ENCODE assay signal across 23 cellular contexts in genomic region chr9:93586290-93587057, GRCh38. TPM values are rescaled to one million over a fixed set of nuclear protein-coding genes. Genes with fewer than 3 reads are reported as not detected.
DNase-seq lines count a peak whose midpoint lies in the region; FAIRE-seq and TF ChIP-seq lines count a peak whose summit lies in the region.
"Had no signal": no experiment of that assay in that cellular context is flagged by ENCODE, and none has a peak within 500 bp of the region (broad histone marks: within the 10 kb centered on the region; RNA-seq: fewer than 3 reads in every experiment).

No MANE protein-coding gene starts in this region.

- H3K27ac ChIP-seq in H1 (ENCODE audit: low read depth, low read length) (no peak overlapping the region), skeletal muscle tissue (ENCODE audit: low read depth, low read length) (no peak overlapping the region), SJCRH30 (no peak overlapping the region)
- H3K27ac ChIP-seq: 22Rv1, Peyer's patch had no signal

- H3K27me3 ChIP-seq in H1 (replicated peaks in 1 of 4; ENCODE audit: control insufficient read depth in 3 of 4, extremely low read depth in 1 of 4, insufficient read depth in 3 of 4, low read length in 3 of 4) (no peaks in the 10 kb centered on the region), kidney epithelial cell (ENCODE audit: control insufficient read depth, insufficient read depth, low read length) (no peaks in the 10 kb centered on the region), skeletal muscle tissue (ENCODE audit: control insufficient read depth in 3 of 3, insufficient read depth in 3 of 3, low read length in 3 of 3) (no peaks in the 10 kb centered on the region), SJCRH30 (no peaks in the 10 kb centered on the region)
- H3K27me3 ChIP-seq: Peyer's patch had no signal

- H3K18ac ChIP-seq in H1 (ENCODE audit: extremely low read depth, low read length): no peak overlapping the region

- H2AK5ac ChIP-seq in H1 (ENCODE audit: low read depth, low read length): 0 out of 2 replicates have a peak overlapping the region, but pooled peaks have one; percentile 24

- no peaks in the 10 kb centered on the region for H3K27me3 Mint-ChIP-seq in activated CD4-positive, alpha-beta memory T cell treated with anti-CD3 and anti-CD28 coated beads, Interleukin-2, amount 10 ng/mL, durations not matched to agents 7 days and 5 days
- H3K27me3 Mint-ChIP-seq in activated CD4-positive, alpha-beta memory T cell treated with anti-CD3 and anti-CD28 coated beads for 36 hours: no peaks in the 10 kb centered on the region
- no peaks in the 10 kb centered on the region for H3K27me3 Mint-ChIP-seq in Calu3 (ENCODE audit: unreplicated experiment)
- H3K27me3 Mint-ChIP-seq: activated CD4-positive, alpha-beta T cell treated with anti-CD3 and anti-CD28 coated beads, Interleukin-2, amount 10 ng/mL, durations not matched to agents 24 days and 14 days; naive thymus-derived CD4-positive, alpha-beta T cell had no signal

- no peak overlapping the region for H4K5ac ChIP-seq in H1 (ENCODE audit: insufficient read length, low read depth, low read length)

- intact Hi-C loops in activated CD4-positive, alpha-beta memory T cell treated with anti-CD3 and anti-CD28 coated beads for 36 hours (cut with micrococcal nuclease): no loop called here
- intact Hi-C loops in Calu3 (cut with micrococcal nuclease; ENCODE audit: unreplicated experiment): no loop called here

- peaks cover 0 to 7% (median 3%) of the 10 kb centered on the region in 4 experiments; a peak in 2 of 7 replicates for H3K4me1 ChIP-seq in H1 (replicated peaks in 1 of 4; ENCODE audit: control insufficient read depth in 3 of 4, insufficient read depth in 4 of 4, low read length in 3 of 4)
- H3K4me1 ChIP-seq in skeletal muscle tissue (ENCODE audit: control insufficient read depth in 3 of 3, insufficient read depth in 3 of 3, low read length in 3 of 3): peaks cover 48 to 71% (median 67%) of the 10 kb centered on the region in 3 donors
- no peaks in the 10 kb centered on the region for H3K4me1 ChIP-seq in SJCRH30

- no peak overlapping the region for H3K56ac ChIP-seq in H1 (replicated peaks; ENCODE audit: insufficient read length, low read depth, low read length)

- H3K36me3 ChIP-seq in H1 (ENCODE audit: control insufficient read depth in 2 of 4, insufficient read depth in 4 of 4, low read length in 3 of 4): no peaks in the 10 kb centered on the region
- H3K36me3 ChIP-seq in kidney epithelial cell (ENCODE audit: control insufficient read depth, insufficient read depth, low read length): no peaks in the 10 kb centered on the region
- no peaks in the 10 kb centered on the region for H3K36me3 ChIP-seq in skeletal muscle tissue (ENCODE audit: control insufficient read depth in 3 of 3, insufficient read depth in 3 of 3, low read length in 3 of 3)
- no peaks in the 10 kb centered on the region for H3K36me3 ChIP-seq in SJCRH30
- H3K36me3 ChIP-seq: Peyer's patch had no signal

- POLR2A ChIA-PET in activated CD4-positive, alpha-beta memory T cell treated with anti-CD3 and anti-CD28 coated beads, Interleukin-2, amount 10 ng/mL, durations not matched to agents 7 days and 5 days (lab: Charles Lee): interaction anchor here (1.1 kb wide), 1 partner anchor 9 kb away, joined by 4 read pairs; no protein-coding TSS in a partner anchor
- POLR2A ChIA-PET in activated CD4-positive, alpha-beta memory T cell treated with anti-CD3 and anti-CD28 coated beads for 36 hours (lab: Charles Lee): no interaction called here
- POLR2A ChIA-PET in H1 (lab: Charles Lee; ENCODE audit: partially characterized antibody): no interaction called here

- no peaks in the 10 kb centered on the region for H3K9me3 ChIP-seq in H1 (ENCODE audit: insufficient read depth in 2 of 2, low read depth in 1 of 2, low read length in 1 of 2)
- H3K9me3 ChIP-seq in skeletal muscle tissue (ENCODE audit: control insufficient read depth in 3 of 3, low read length in 3 of 3): no peaks in the 10 kb centered on the region
- H3K9me3 ChIP-seq in SJCRH30 (replicated peaks): 0 out of 2 replicates have a peak, but pooled peaks cover 8% of the 10 kb centered on the region
- H3K9me3 ChIP-seq: Peyer's patch had no signal

- H3K4me3 ChIP-seq in H1 (ENCODE audit: extremely low read depth in 1 of 4, insufficient read depth in 2 of 4, low read depth in 3 of 4, low read length in 4 of 4): no peak overlapping the region
- H3K4me3 ChIP-seq in kidney epithelial cell (ENCODE audit: low read depth, low read length): no peak overlapping the region
- H3K4me3 ChIP-seq in skeletal muscle tissue (ENCODE audit: low read length in 3 of 3): peak overlapping the region in 1 of 3 donors; percentile 13
- no peak overlapping the region for H3K4me3 ChIP-seq in SJCRH30
- H3K4me3 ChIP-seq: Peyer's patch had no signal

- H3K79me1 ChIP-seq in H1 (ENCODE audit: low read depth, low read length): peaks cover 20% of the 10 kb centered on the region

- H4K8ac ChIP-seq in H1 (ENCODE audit: extremely low read depth, insufficient read depth, low read length): no peak overlapping the region

- H2BK20ac ChIP-seq in H1 (ENCODE audit: low read length): no peak overlapping the region

- peaks cover 19% of the 10 kb centered on the region for H3K36me3 Mint-ChIP-seq in activated CD4-positive, alpha-beta memory T cell treated with anti-CD3 and anti-CD28 coated beads, Interleukin-2, amount 10 ng/mL, durations not matched to agents 7 days and 5 days (ENCODE audit: low read depth)
- H3K36me3 Mint-ChIP-seq in activated CD4-positive, alpha-beta memory T cell treated with anti-CD3 and anti-CD28 coated beads for 36 hours: peaks cover 7% of the 10 kb centered on the region
- H3K36me3 Mint-ChIP-seq in Calu3 (ENCODE audit: insufficient read depth, unreplicated experiment): peaks cover 6% of the 10 kb centered on the region

- no peak overlapping the region for H3K27ac Mint-ChIP-seq in activated CD4-positive, alpha-beta memory T cell treated with anti-CD3 and anti-CD28 coated beads, Interleukin-2, amount 10 ng/mL, durations not matched to agents 7 days and 5 days
- H3K27ac Mint-ChIP-seq in activated CD4-positive, alpha-beta memory T cell treated with anti-CD3 and anti-CD28 coated beads for 36 hours: no peak overlapping the region
- no peak overlapping the region for H3K27ac Mint-ChIP-seq in Calu3 (ENCODE audit: unreplicated experiment)
- H3K27ac Mint-ChIP-seq: activated CD4-positive, alpha-beta T cell treated with anti-CD3 and anti-CD28 coated beads, Interleukin-2, amount 10 ng/mL, durations not matched to agents 24 days and 14 days; activated T-cell treated with anti-CD3 and anti-CD28 coated beads, Interleukin-2, amount 50 U/mL, for 72 hours had no signal

- peaks cover 2 to 5% of the 10 kb centered on the region in 2 experiments for H4K20me1 ChIP-seq in H1 (replicated peaks in 1 of 2; ENCODE audit: control insufficient read depth in 1 of 2, insufficient read depth in 2 of 2, low read length in 2 of 2)

- H4K91ac ChIP-seq in H1 (replicated peaks; ENCODE audit: insufficient read length, low read length): no peak overlapping the region

- H3K9ac ChIP-seq in H1 (replicated peaks in 1 of 4; ENCODE audit: extremely low read depth in 1 of 4, low read depth in 3 of 4, low read length in 3 of 4): no peak overlapping the region
- peak overlapping the region in 2 of 3 donors; percentile 4 to 45 for H3K9ac ChIP-seq in skeletal muscle tissue (ENCODE audit: low read depth in 1 of 3, low read length in 3 of 3)

- H3K9me3 Mint-ChIP-seq in activated CD4-positive, alpha-beta memory T cell treated with anti-CD3 and anti-CD28 coated beads, Interleukin-2, amount 10 ng/mL, durations not matched to agents 7 days and 5 days: peaks cover 17% of the 10 kb centered on the region
- H3K9me3 Mint-ChIP-seq in activated CD4-positive, alpha-beta memory T cell treated with anti-CD3 and anti-CD28 coated beads for 36 hours: peaks cover 17% of the 10 kb centered on the region
- H3K9me3 Mint-ChIP-seq in Calu3 (ENCODE audit: low read depth, unreplicated experiment): peaks cover 3% of the 10 kb centered on the region

- H3K79me2 ChIP-seq in H1 (ENCODE audit: control insufficient read depth in 1 of 2, insufficient read depth in 2 of 2, low read length in 2 of 2): peaks cover 0 to 43% of the 10 kb centered on the region in 2 experiments; a peak in 2 of 4 replicates

- no peak overlapping the region for H2BK12ac ChIP-seq in H1 (ENCODE audit: low read depth, low read length)

- CTCF ChIA-PET in activated CD4-positive, alpha-beta memory T cell treated with anti-CD3 and anti-CD28 coated beads, Interleukin-2, amount 10 ng/mL, durations not matched to agents 7 days and 5 days (lab: Charles Lee): no interaction called here
- CTCF ChIA-PET in activated CD4-positive, alpha-beta memory T cell treated with anti-CD3 and anti-CD28 coated beads for 36 hours (lab: Charles Lee): no interaction called here
- CTCF ChIA-PET in H1 (lab: Charles Lee; ENCODE audit: partially characterized antibody) (interaction anchor here (2.2 kb wide), 1 partner anchor 10 kb away, joined by 12 read pairs; no protein-coding TSS in a partner anchor), Calu3 (lab: Charles Lee) (no interaction called here)

- H3K23ac ChIP-seq in H1 (ENCODE audit: insufficient read length): no peak overlapping the region

- H3K14ac ChIP-seq in H1 (ENCODE audit: insufficient read length): no peak overlapping the region

- no TSS peak for BruUV-seq in Calu3 (replicated peaks; lab: Mats Ljungman, UMichigan)

- no peak overlapping the region for H3K4ac ChIP-seq in H1 (replicated peaks; ENCODE audit: insufficient read length, low read depth, low read length)

- H2BK5ac ChIP-seq in H1 (ENCODE audit: low read depth, low read length): no peak overlapping the region

- WGBS in H1 (ENCODE audit: extremely low coverage in 1 of 2, insufficient coverage in 1 of 2, insufficient read length in 1 of 2, insufficient replicate concordance in 2 of 2, low coverage in 1 of 2, low lambda C conversion rate in 2 of 2, missing lambda C conversion rate in 1 of 2), 2 experiments: 91% methylated on average over 13 of the region's 13 CpGs; no CpG with 5 or more reads in 1 of the 2 experiments

- no peak overlapping the region for H3K4me2 ChIP-seq in H1 (ENCODE audit: insufficient read depth in 1 of 2, low read depth in 2 of 2, low read length in 2 of 2)

- no peak overlapping the region for H2AFZ ChIP-seq in H1 (ENCODE audit: low read length)

- no peak for FAIRE-seq in H1 (lab: Jason Lieb, UNC)
- FAIRE-seq: GM18507, HTR-8/SVneo, TTC549 had no signal

- no peak for TF ChIP-seq CTCF in H1 (IDR thresholded peaks at IDR 0.05; ENCODE audit: control extremely low read depth in 1 of 3, insufficient read depth in 1 of 3, low read depth in 1 of 3, low read length in 3 of 3)
- no peak for TF ChIP-seq CTCF in kidney epithelial cell (IDR thresholded peaks at IDR 0.05; ENCODE audit: insufficient read depth, low read length, poor library complexity, severe bottlenecking)
- TF ChIP-seq CTCF in Calu3 (IDR thresholded peaks at IDR 0.05; ENCODE audit: unreplicated experiment): no peak

- no peak for TF ChIP-seq RAD21 in H1 (IDR thresholded peaks at IDR 0.05 in 1 of 2, conservative IDR thresholded peaks at IDR 0.05 in 1 of 2; ENCODE audit: low read depth in 2 of 2, low read length in 2 of 2)

- H3K23me2 ChIP-seq in H1 (ENCODE audit: low read depth, low read length): no peaks in the 10 kb centered on the region

- TF ChIP-seq POLR2A in H1 (IDR thresholded peaks at IDR 0.05; ENCODE audit: control extremely low read depth in 1 of 2, low read depth in 2 of 2, low read length in 2 of 2): no peak

- H2BK15ac ChIP-seq in H1 (ENCODE audit: low read length): no peak overlapping the region

- peaks cover 10% of the 10 kb centered on the region for H3K4me1 Mint-ChIP-seq in activated CD4-positive, alpha-beta memory T cell treated with anti-CD3 and anti-CD28 coated beads, Interleukin-2, amount 10 ng/mL, durations not matched to agents 7 days and 5 days
- H3K4me1 Mint-ChIP-seq in activated CD4-positive, alpha-beta memory T cell treated with anti-CD3 and anti-CD28 coated beads for 36 hours (ENCODE audit: low read depth): peaks cover 44% of the 10 kb centered on the region
- no peaks in the 10 kb centered on the region for H3K4me1 Mint-ChIP-seq in Calu3 (ENCODE audit: low read depth, unreplicated experiment)

- no peak for TF ChIP-seq EP300 in H1 (IDR thresholded peaks at IDR 0.05; ENCODE audit: borderline replicate concordance in 1 of 2, low read depth in 2 of 2, low read length in 2 of 2)

- H2BK120ac ChIP-seq in H1 (replicated peaks; ENCODE audit: low read depth, low read length): no peak overlapping the region

- H3K4me3 Mint-ChIP-seq in activated CD4-positive, alpha-beta memory T cell treated with anti-CD3 and anti-CD28 coated beads, Interleukin-2, amount 10 ng/mL, durations not matched to agents 7 days and 5 days: no peak overlapping the region
- H3K4me3 Mint-ChIP-seq in activated CD4-positive, alpha-beta memory T cell treated with anti-CD3 and anti-CD28 coated beads for 36 hours: no peak overlapping the region
- no peak overlapping the region for H3K4me3 Mint-ChIP-seq in Calu3 (ENCODE audit: low read depth, unreplicated experiment)
- H3K4me3 Mint-ChIP-seq: activated CD4-positive, alpha-beta T cell treated with anti-CD3 and anti-CD28 coated beads, Interleukin-2, amount 10 ng/mL, durations not matched to agents 24 days and 14 days; activated T-cell treated with anti-CD3 and anti-CD28 coated beads, Interleukin-2, amount 50 U/mL, for 72 hours had no signal

- DNase-seq in activated CD4-positive, alpha-beta memory T cell treated with anti-CD3 and anti-CD28 coated beads, Interleukin-2, amount 10 ng/mL, durations not matched to agents 7 days and 5 days: peak; percentile 7
- no peak for DNase-seq in activated CD4-positive, alpha-beta memory T cell treated with anti-CD3 and anti-CD28 coated beads for 36 hours
- DNase-seq in H1 (ENCODE audit: low read depth in 1 of 2, low spot score in 2 of 2): no peak
- DNase-seq in kidney epithelial cell (ENCODE audit: low read depth): peak; percentile 35
- DNase-seq in NAMALWA (ENCODE audit: low spot score): no peak
- DNase-seq in SJCRH30: no peak
- no peak for DNase-seq in Calu3
- DNase-seq: activated CD4-positive, alpha-beta T cell treated with anti-CD3 and anti-CD28 coated beads, Interleukin-2, amount 10 ng/mL, durations not matched to agents 24 days and 14 days; activated T-cell treated with anti-CD3 and anti-CD28 coated beads, Interleukin-2, amount 50 U/mL, for 72 hours; C1 segment of cervical spinal cord; DMS79; naive thymus-derived CD4-positive, alpha-beta T cell; NCI-H1417; NCI-H2171 treated with DMSO at 0.1 percent for 48 hours; NCI-H774; stimulated activated CD4-positive, alpha-beta T cell treated with anti-CD3 and anti-CD28 coated beads, Interleukin-15, amount 100 ng/mL, for 24 hours; stimulated activated naive CD8-positive, alpha-beta T cell treated with anti-CD3 and anti-CD28 coated beads, Interleukin-15, Interleukin-2, amounts not matched to agents 100 U/mL and 50 U/mL, for 24 hours had no signal

RNA-seq across cellular contexts. Expression of gene PHF2, which starts 10.1 kb away (rescaled TPM):
- 10 to 100 TPM; 25.5 to 26.8 TPM for total RNA-seq in activated CD4-positive, alpha-beta memory T cell treated with anti-CD3 and anti-CD28 coated beads, Interleukin-2, amount 10 ng/mL, durations not matched to agents 7 days and 5 days
- total RNA-seq in activated CD4-positive, alpha-beta memory T cell treated with anti-CD3 and anti-CD28 coated beads for 36 hours: 10 to 100 TPM; 16.0 to 16.2 TPM
- 9.4 and 9.5 TPM in 2 replicates for total RNA-seq in H1 (2021; fragmentation: NEBNext Ultra II Directional; extraction: Animal tissue kit (Norgen Biotek cat#: 25700))
- 3.4 and 3.7 TPM in 2 replicates for polyA plus RNA-seq in H1 (2011; rRNA removed)
- polyA plus RNA-seq in H1 (2011; cell fraction: cytosol; rRNA removed): 3.9 TPM
- 8.1 TPM for polyA plus RNA-seq in H1 (2011; cell fraction: nucleus; rRNA removed)
- 6.4 to 7.2 TPM (median 6.8 TPM) in 4 replicates for polyA plus RNA-seq in H1 (2012, experiment 1 of 2)
- 5.4 TPM for polyA plus RNA-seq in H1 (2012, experiment 2 of 2)
- 5.1 TPM for polyA plus RNA-seq in H1 (2013, experiment 1 of 2)
- 5.6 TPM for polyA plus RNA-seq in H1 (2013, experiment 2 of 2)
- 3.4 and 3.8 TPM in 2 replicates for polyA minus RNA-seq in H1 (2011; rRNA and poly(A)+ RNA removed)
- 3.2 TPM for polyA minus RNA-seq in H1 (2011; cell fraction: cytosol; rRNA and poly(A)+ RNA removed)
- polyA minus RNA-seq in H1 (2011; cell fraction: nucleus; rRNA and poly(A)+ RNA removed): 4.7 TPM
- 20.4 and 22.3 TPM in 2 replicates for total RNA-seq in kidney epithelial cell
- 18.8 TPM for total RNA-seq in skeletal muscle tissue
- total RNA-seq in SJCRH30 (2014; rRNA removed; shearing (Covaris generic)): 31.1 and 32.2 TPM in 2 replicates
- total RNA-seq in Calu3 (2022): 12.5 and 13.9 TPM in 2 replicates

Comparison
In these comparisons a context has a peak if more than half of its experiments do, and no peak if none do; other contexts are left out.
1. DNase-seq: peak in activated CD4-positive, alpha-beta memory T cell treated with anti-CD3 and anti-CD28 coated beads, Interleukin-2, amount 10 ng/mL, durations not matched to agents 7 days and 5 days (single experiment) and kidney epithelial cell (single experiment); none in activated CD4-positive, alpha-beta memory T cell treated with anti-CD3 and anti-CD28 coated beads for 36 hours (single experiment), H1 (0 of 2), NAMALWA (single experiment), SJCRH30 (0 of 2) and Calu3 (single experiment).
2. H3K9ac ChIP-seq: peak in skeletal muscle tissue (2 of 3); none in H1 (0 of 4).